ENCODE assay signal across 8 cellular contexts in genomic region chr10:103696411-103697145, GRCh38.
DNase-seq lines count a peak whose midpoint lies in the region; ATAC-seq lines count a peak whose summit lies in the region.

No MANE protein-coding gene starts in this region.

- H3K27me3 ChIP-seq in SJCRH30: no peaks in the 10 kb centered on the region

- no peaks in the 10 kb centered on the region for H3K9me3 ChIP-seq in SJCRH30 (replicated peaks)

- H3K27ac ChIP-seq in SJCRH30: no peak overlapping the region

- no peak overlapping the region for H3K4me3 ChIP-seq in SJCRH30

- no peaks in the 10 kb centered on the region for H3K36me3 ChIP-seq in SJCRH30

- intact Hi-C loops in cardiac septum (cut with DNase I): no loop called here

- peak; percentile 31 for ATAC-seq in HG03064 (IDR thresholded peaks at IDR 0.05; ENCODE audit: low read depth, unreplicated experiment)

- peak; percentile 17 for DNase-seq in NCI-H2227 (lab: John Stamatoyannopoulos, UW; ENCODE audit: unreplicated experiment)
- DNase-seq in NCI-H2227 treated with DMSO at 0.1 percent for 48 hours (lab: John Stamatoyannopoulos, UW): no peak
- DNase-seq in SJCRH30: peak; percentile 70
- peak; percentile 49 for DNase-seq in activated gamma-delta T cell treated with anti-CD3 and anti-CD28 coated beads, Interleukin-2, amount 50 U/mL, for 16 hours (ENCODE audit: low read depth)
- DNase-seq in cardiac septum (ENCODE audit: low spot score): peak; percentile 87
- DNase-seq in stimulated activated CD4-positive, alpha-beta T cell treated with anti-CD3 and anti-CD28 coated beads, Interleukin-12 subunit alpha, Interleukin-12 subunit beta, amount 100 ng/mL, for 24 hours (ENCODE audit: low read depth in 2 of 2): peak; percentile 47 to 76
- no peak for DNase-seq in cerebellar nuclear complex (lab: John Stamatoyannopoulos, UW)

- peaks cover 13% of the 10 kb centered on the region for H3K4me1 ChIP-seq in SJCRH30

Comparison
In these comparisons a context has a peak if more than half of its experiments do, and no peak if none do; other contexts are left out.
1. DNase-seq: peak in NCI-H2227 (single experiment), SJCRH30 (2 of 2), activated gamma-delta T cell treated with anti-CD3 and anti-CD28 coated beads, Interleukin-2, amount 50 U/mL, for 16 hours (single experiment), cardiac septum (single experiment) and stimulated activated CD4-positive, alpha-beta T cell treated with anti-CD3 and anti-CD28 coated beads, Interleukin-12 subunit alpha, Interleukin-12 subunit beta, amount 100 ng/mL, for 24 hours (2 of 2); none in NCI-H2227 treated with DMSO at 0.1 percent for 48 hours (single experiment) and cerebellar nuclear complex (0 of 2).